ENCODE assay signal across 16 cellular contexts in genomic region chr18:8911408-8912340, GRCh38.
DNase-seq lines count a peak whose midpoint lies in the region; ATAC-seq and TF ChIP-seq lines count a peak whose summit lies in the region.
"Had no signal": no experiment of that assay in that cellular context is flagged by ENCODE, and none has a peak within 500 bp of the region (broad histone marks: within the 10 kb centered on the region; RNA-seq: fewer than 3 reads in every experiment).

No MANE protein-coding gene starts in this region.

- H3K36me3 ChIP-seq in CD8-positive, alpha-beta memory T cell (ENCODE audit: insufficient read depth, low read length): no peaks in the 10 kb centered on the region
- H3K36me3 ChIP-seq in OCI-LY7 (ENCODE audit: insufficient read depth, low read length): peaks cover 42% of the 10 kb centered on the region
- H3K36me3 ChIP-seq: heart left ventricle had no signal

- no peaks in the 10 kb centered on the region for H3K79me2 ChIP-seq in OCI-LY7 (ENCODE audit: insufficient read depth, low read depth, low read length)

- TSS peak; percentile 93 for BruUV-seq in OCI-LY7 (replicated peaks; lab: Mats Ljungman, UMichigan)

- POLR2A ChIA-PET in CD8-positive, alpha-beta memory T cell (lab: Charles Lee): no interaction called here
- POLR2A ChIA-PET in OCI-LY7 (lab: Charles Lee): interaction anchor here (0.6 to 2.1 kb wide), 16 partner anchors 9 to 250 kb away, joined by 3 to 8 read pairs (median 4); no protein-coding TSS in a partner anchor

- peak overlapping the region; percentile 76 for H3K4me2 ChIP-seq in OCI-LY7 (ENCODE audit: low read length)

- H2AFZ ChIP-seq in OCI-LY7 (ENCODE audit: low read length): peak overlapping the region; percentile 81; the same call in 1 of the 2 replicates

- H3K4me1 ChIP-seq in CD8-positive, alpha-beta memory T cell (ENCODE audit: insufficient read depth, low read length): no peaks in the 10 kb centered on the region
- H3K4me1 ChIP-seq in OCI-LY7 (ENCODE audit: insufficient read depth, low read length, poor library complexity, severe bottlenecking): peaks cover 51% of the 10 kb centered on the region
- H3K4me1 ChIP-seq: heart left ventricle had no signal

- peaks cover 7 to 25% (median 11%) of the 10 kb centered on the region in 5 donors for H3K9me3 Mint-ChIP-seq in CD8-positive, alpha-beta memory T cell
- peaks cover 14% of the 10 kb centered on the region for H3K9me3 Mint-ChIP-seq in memory B cell

- no peaks in the 10 kb centered on the region for H3K27me3 Mint-ChIP-seq in CD8-positive, alpha-beta memory T cell
- H3K27me3 Mint-ChIP-seq in memory B cell: no peaks in the 10 kb centered on the region
- H3K27me3 Mint-ChIP-seq: activated CD4-positive, alpha-beta T cell treated with anti-CD3 and anti-CD28 coated beads, Interleukin-2, amount 10 ng/mL, durations not matched to agents 7 days and 5 days; activated naive CD4-positive, alpha-beta T cell treated with anti-CD3 and anti-CD28 coated beads, Interleukin-2, amount 50 U/mL, for 24 hours had no signal

- CTCF ChIA-PET in CD8-positive, alpha-beta memory T cell (lab: Charles Lee): no interaction called here
- CTCF ChIA-PET in OCI-LY7 (lab: Charles Lee; ENCODE audit: unreplicated experiment): interaction anchor here (0.6 to 1.0 kb wide), 2 partner anchors 24 to 37 kb away, joined by 3 read pairs; no protein-coding TSS in a partner anchor

- H3K9me2 ChIP-seq in OCI-LY7 (ENCODE audit: insufficient read depth, low read length): no peaks in the 10 kb centered on the region

- peaks cover 0 to 4% (median 0%) of the 10 kb centered on the region in 3 donors for H3K4me1 Mint-ChIP-seq in CD8-positive, alpha-beta memory T cell
- H3K4me1 Mint-ChIP-seq in memory B cell: peaks cover 24% of the 10 kb centered on the region
- H3K4me1 Mint-ChIP-seq: activated naive CD4-positive, alpha-beta T cell treated with anti-CD3 and anti-CD28 coated beads, Interleukin-2, amount 50 U/mL, for 24 hours had no signal

- no peak overlapping the region for H3K4me3 ChIP-seq in CD8-positive, alpha-beta memory T cell (ENCODE audit: low read length)
- H3K4me3 ChIP-seq in OCI-LY7 (ENCODE audit: low read depth, low read length, poor library complexity, severe bottlenecking): peak overlapping the region; percentile 49
- H3K4me3 ChIP-seq: heart left ventricle had no signal

- intact Hi-C loops in OCI-LY7 (cut with micrococcal nuclease; ENCODE audit: unreplicated experiment): loop anchor here (1.0 to 5.0 kb wide), 7 partner anchors 40 to 249 kb away; no protein-coding TSS in a partner anchor

- peak; percentile 9 for ATAC-seq in HG02610 (IDR thresholded peaks at IDR 0.05; ENCODE audit: unreplicated experiment)
- peak; percentile 52 for ATAC-seq in memory B cell (ENCODE audit: low read depth)
- ATAC-seq in HG03097 (IDR thresholded peaks at IDR 0.05; ENCODE audit: low FRiP score, unreplicated experiment): no peak
- ATAC-seq: heart left ventricle, right cardiac atrium had no signal

- DNase-seq in CD8-positive, alpha-beta memory T cell: no peak
- DNase-seq in OCI-LY7 (ENCODE audit: low spot score): peak; percentile 80
- DNase-seq in memory B cell (ENCODE audit: low spot score in 2 of 2): no peak
- no peak for DNase-seq in stimulated activated naive CD4-positive, alpha-beta T cell treated with Interleukin-2 at 50 U/mL for 16 hours (lab: John Stamatoyannopoulos, UW)
- no peak for DNase-seq in cerebellar cortex (ENCODE audit: low spot score)
- no peak for DNase-seq in EL
- DNase-seq: activated CD4-positive, alpha-beta T cell treated with anti-CD3 and anti-CD28 coated beads, Interleukin-2, amount 10 ng/mL, durations not matched to agents 7 days and 5 days; GDM1; heart left ventricle; Kasumi-1; mesenchymal stem cell; NCI-H1436 treated with DMSO at 0.1 percent for 48 hours; right cardiac atrium had no signal

- no peak for TF ChIP-seq CTCF in OCI-LY7 (conservative IDR thresholded peaks at IDR 0.05; ENCODE audit: low read length)

- H3K27ac ChIP-seq in CD8-positive, alpha-beta memory T cell (ENCODE audit: low read depth, low read length): peak overlapping the region; percentile 81
- H3K27ac ChIP-seq in OCI-LY7 (ENCODE audit: low read depth, low read length, poor library complexity, severe bottlenecking): peak overlapping the region; percentile 98
- H3K27ac ChIP-seq: heart left ventricle had no signal

- no peaks in the 10 kb centered on the region for H3K9me3 ChIP-seq in CD8-positive, alpha-beta memory T cell (ENCODE audit: low read length)
- peaks cover 57% of the 10 kb centered on the region; the same call in 1 of the 2 replicates for H3K9me3 ChIP-seq in OCI-LY7 (ENCODE audit: low read length)

- H3K27me3 ChIP-seq in CD8-positive, alpha-beta memory T cell (ENCODE audit: insufficient read depth, low read length, poor library complexity, severe bottlenecking): no peaks in the 10 kb centered on the region
- H3K27me3 ChIP-seq: heart left ventricle had no signal

- peaks cover 0 to 13% (median 0%) of the 10 kb centered on the region in 3 donors for H3K36me3 Mint-ChIP-seq in CD8-positive, alpha-beta memory T cell
- peaks cover 6% of the 10 kb centered on the region for H3K36me3 Mint-ChIP-seq in memory B cell

- H3K27ac Mint-ChIP-seq in CD8-positive, alpha-beta memory T cell: no peak overlapping the region
- peak overlapping the region; percentile 96 for H3K27ac Mint-ChIP-seq in memory B cell
- H3K27ac Mint-ChIP-seq: activated CD4-positive, alpha-beta T cell treated with anti-CD3 and anti-CD28 coated beads, Interleukin-2, amount 10 ng/mL, durations not matched to agents 7 days and 5 days; activated naive CD4-positive, alpha-beta T cell treated with anti-CD3 and anti-CD28 coated beads, Interleukin-2, amount 50 U/mL, for 24 hours had no signal

- H4K20me1 ChIP-seq in OCI-LY7 (ENCODE audit: insufficient read depth, low read length): no peaks in the 10 kb centered on the region

- H3K4me3 Mint-ChIP-seq in CD8-positive, alpha-beta memory T cell: no peak overlapping the region
- H3K4me3 Mint-ChIP-seq in memory B cell: peak overlapping the region; percentile 77
- H3K4me3 Mint-ChIP-seq: activated CD4-positive, alpha-beta T cell treated with anti-CD3 and anti-CD28 coated beads, Interleukin-2, amount 10 ng/mL, durations not matched to agents 7 days and 5 days; activated naive CD4-positive, alpha-beta T cell treated with anti-CD3 and anti-CD28 coated beads, Interleukin-2, amount 50 U/mL, for 24 hours had no signal
